In genomic region chrX:155615938-155616337, GRCh38 we compare ENCODE assay signal across 29 cellular contexts.
"Had no signal": no experiment of that assay in that cellular context is flagged by ENCODE, and none has a peak within 500 bp of the region (broad histone marks: within the 10 kb centered on the region; RNA-seq: fewer than 3 reads in every experiment).

No MANE protein-coding gene starts in this region.

- DNase-seq: stimulated activated CD4-positive, alpha-beta T cell treated with anti-CD3 and anti-CD28 coated beads, Interleukin-2, amount 100 ng/mL, for 48 hours; stimulated activated CD4-positive, alpha-beta T cell treated with anti-CD3 and anti-CD28 coated beads, Interleukin-4, amount 100 ng/mL, for 1 hour; stimulated activated CD4-positive, alpha-beta T cell treated with anti-CD3 and anti-CD28 coated beads, Interleukin-4, amount 100 ng/mL, for 24 hours; stimulated activated CD4-positive, alpha-beta T cell treated with anti-CD3 and anti-CD28 coated beads, Interleukin-4, amount 100 ng/mL, for 4 hours; stimulated activated CD8-positive, alpha-beta memory T cell treated with anti-CD3 and anti-CD28 coated beads, Interleukin-4, amount 100 ng/mL, for 48 hours; stimulated activated naive B cell treated with anti-CD40 and anti-IgM and Interleukin-4, amounts not matched to agents 10 μg/mL and 1 μg/mL and 100 μg/mL, for 72 hours; stimulated activated naive CD4-positive, alpha-beta T cell; stimulated activated naive CD4-positive, alpha-beta T cell treated with Interleukin-2 at 50 U/mL for 16 hours; stimulated activated naive CD8-positive, alpha-beta T cell treated with anti-CD3 and anti-CD28 coated beads, Interleukin-15, amount 100 ng/mL, for 72 hours; stimulated activated naive CD8-positive, alpha-beta T cell treated with anti-CD3 and anti-CD28 coated beads, Interleukin-15, Interleukin-2, amounts not matched to agents 100 U/mL and 50 U/mL, for 24 hours; stomach; substantia nigra; testis; thyroid gland; tibial artery; transverse colon; trophoblast cell; upper lobe of left lung; upper lobe of right lung; uterus had no signal

- FAIRE-seq: urothelium cell line had no signal

- H3K4me1 ChIP-seq: suprapubic skin, testis, upper lobe of left lung, upper lobe of right lung, uterus had no signal

- H3K4me3 ChIP-seq: stomach, suprapubic skin, testis, thoracic aorta, thyroid gland, tibial artery, tibial nerve, transverse colon, upper lobe of left lung, upper lobe of right lung, uterus, vagina had no signal

- H3K27ac ChIP-seq: stomach, suprapubic skin, testis, thoracic aorta, thyroid gland, tibial artery, tibial nerve, transverse colon, upper lobe of left lung, upper lobe of right lung, uterus, vagina had no signal

- H3K27ac Mint-ChIP-seq: stimulated activated effector memory CD8-positive, alpha-beta T cell treated with anti-CD3 and anti-CD28 coated beads, Interleukin-12 subunit alpha, Interleukin-12 subunit beta, amount 100 ng/mL, for 72 hours; stimulated activated memory B cell treated with anti-CD40 and anti-IgM and Interleukin-4, amounts not matched to agents 10 μg/mL and 1 μg/mL and 100 μg/mL, for 72 hours; stimulated activated naive B cell treated with anti-CD40 and anti-IgM and Interleukin-4, amounts not matched to agents 10 μg/mL and 1 μg/mL and 100 μg/mL, for 72 hours; stimulated activated naive CD8-positive, alpha-beta T cell treated with anti-CD3 and anti-CD28 coated beads, Interleukin-15, amount 100 ng/mL, for 72 hours; stimulated activated naive CD8-positive, alpha-beta T cell treated with anti-CD3 and anti-CD28 coated beads, Interleukin-15, Interleukin-2, amounts not matched to agents 100 ng/mL and 50 ng/mL, for 24 hours; type B pancreatic cell had no signal

- H3K4me1 Mint-ChIP-seq: stimulated activated effector memory CD8-positive, alpha-beta T cell treated with anti-CD3 and anti-CD28 coated beads, Interleukin-12 subunit alpha, Interleukin-12 subunit beta, amount 100 ng/mL, for 72 hours; stimulated activated naive B cell treated with anti-CD40 and anti-IgM and Interleukin-4, amounts not matched to agents 10 μg/mL and 1 μg/mL and 100 μg/mL, for 72 hours had no signal

- H3K36me3 Mint-ChIP-seq: stimulated activated effector memory CD8-positive, alpha-beta T cell treated with anti-CD3 and anti-CD28 coated beads, Interleukin-12 subunit alpha, Interleukin-12 subunit beta, amount 100 ng/mL, for 72 hours; stimulated activated memory B cell treated with anti-CD40 and anti-IgM and Interleukin-4, amounts not matched to agents 10 μg/mL and 1 μg/mL and 100 μg/mL, for 72 hours; type B pancreatic cell had no signal

- H3K27me3 ChIP-seq: stomach, suprapubic skin, testis, thyroid gland, tibial artery, tibial nerve, transverse colon, upper lobe of left lung, upper lobe of right lung, uterus, vagina had no signal

- ATAC-seq: stimulated activated effector memory CD8-positive, alpha-beta T cell treated with anti-CD3 and anti-CD28 coated beads, Interleukin-12 subunit alpha, Interleukin-12 subunit beta, amount 100 ng/mL, for 72 hours; stimulated activated memory B cell treated with anti-CD40 and anti-IgM and Interleukin-4, amounts not matched to agents 10 μg/mL and 1 μg/mL and 100 μg/mL, for 72 hours; stimulated activated naive B cell treated with anti-CD40 and anti-IgM and Interleukin-4, amounts not matched to agents 10 μg/mL and 1 μg/mL and 100 μg/mL, for 72 hours; stimulated activated naive CD8-positive, alpha-beta T cell treated with anti-CD3 and anti-CD28 coated beads, Interleukin-15, amount 100 ng/mL, for 72 hours; stimulated activated naive CD8-positive, alpha-beta T cell treated with anti-CD3 and anti-CD28 coated beads, Interleukin-15, Interleukin-2, amounts not matched to agents 100 U/mL and 50 U/mL, for 24 hours; upper lobe of right lung had no signal

- H3K9me3 Mint-ChIP-seq: stimulated activated effector memory CD8-positive, alpha-beta T cell treated with anti-CD3 and anti-CD28 coated beads, Interleukin-12 subunit alpha, Interleukin-12 subunit beta, amount 100 ng/mL, for 72 hours; stimulated activated memory B cell treated with anti-CD40 and anti-IgM and Interleukin-4, amounts not matched to agents 10 μg/mL and 1 μg/mL and 100 μg/mL, for 72 hours; stimulated activated naive CD8-positive, alpha-beta T cell treated with anti-CD3 and anti-CD28 coated beads, Interleukin-15, amount 100 ng/mL, for 72 hours; stimulated activated naive CD8-positive, alpha-beta T cell treated with anti-CD3 and anti-CD28 coated beads, Interleukin-15, Interleukin-2, amounts not matched to agents 100 ng/mL and 50 ng/mL, for 24 hours; type B pancreatic cell had no signal

- H3K27me3 Mint-ChIP-seq: stimulated activated memory B cell treated with anti-CD40 and anti-IgM and Interleukin-4, amounts not matched to agents 10 μg/mL and 1 μg/mL and 100 μg/mL, for 72 hours; stimulated activated naive B cell treated with anti-CD40 and anti-IgM and Interleukin-4, amounts not matched to agents 10 μg/mL and 1 μg/mL and 100 μg/mL, for 72 hours; stimulated activated naive CD8-positive, alpha-beta T cell treated with anti-CD3 and anti-CD28 coated beads, Interleukin-15, amount 100 ng/mL, for 72 hours; stimulated activated naive CD8-positive, alpha-beta T cell treated with anti-CD3 and anti-CD28 coated beads, Interleukin-15, Interleukin-2, amounts not matched to agents 100 ng/mL and 50 ng/mL, for 24 hours; type B pancreatic cell had no signal

- H3K4me3 Mint-ChIP-seq: stimulated activated effector memory CD8-positive, alpha-beta T cell treated with anti-CD3 and anti-CD28 coated beads, Interleukin-12 subunit alpha, Interleukin-12 subunit beta, amount 100 ng/mL, for 72 hours; stimulated activated memory B cell treated with anti-CD40 and anti-IgM and Interleukin-4, amounts not matched to agents 10 μg/mL and 1 μg/mL and 100 μg/mL, for 72 hours; stimulated activated naive B cell treated with anti-CD40 and anti-IgM and Interleukin-4, amounts not matched to agents 10 μg/mL and 1 μg/mL and 100 μg/mL, for 72 hours; stimulated activated naive CD8-positive, alpha-beta T cell treated with anti-CD3 and anti-CD28 coated beads, Interleukin-15, amount 100 ng/mL, for 72 hours; stimulated activated naive CD8-positive, alpha-beta T cell treated with anti-CD3 and anti-CD28 coated beads, Interleukin-15, Interleukin-2, amounts not matched to agents 100 ng/mL and 50 ng/mL, for 24 hours; type B pancreatic cell had no signal

- H3K36me3 ChIP-seq: stomach, suprapubic skin, thoracic aorta, thyroid gland, tibial artery, tibial nerve, transverse colon, upper lobe of left lung, upper lobe of right lung, uterus, vagina had no signal

- H3K9me3 ChIP-seq: suprapubic skin, testis, thoracic aorta, thyroid gland, tibial nerve, transverse colon, upper lobe of left lung, upper lobe of right lung, uterus had no signal
